ENCODE assay signal across 3 cellular contexts in genomic region chr19:1984360-1984759, GRCh38.
TF ChIP-seq lines count a peak whose summit lies in the region.

No MANE protein-coding gene starts in this region.

TF ChIP-seq in HepG2, 621 proteins besides CTCF, POLR2A, EP300 and RAD21:
- TF ChIP-seq ZNF121 (CRISPR knock-in tag; IDR thresholded peaks at IDR 0.05) (peak; percentile 78), ZNF20 (CRISPR knock-in tag; IDR thresholded peaks at IDR 0.05) (no peak), RBM22 (optimal IDR thresholded peaks at IDR 0.05; ENCODE audit: low read length) (no peak), HDAC2 (CRISPR knock-in tag; IDR thresholded peaks at IDR 0.05) (no peak)

TF ChIP-seq in GM23338, 12 proteins besides CTCF, POLR2A, EP300 and RAD21 (continues in another document):
- TF ChIP-seq, protein P1, sequence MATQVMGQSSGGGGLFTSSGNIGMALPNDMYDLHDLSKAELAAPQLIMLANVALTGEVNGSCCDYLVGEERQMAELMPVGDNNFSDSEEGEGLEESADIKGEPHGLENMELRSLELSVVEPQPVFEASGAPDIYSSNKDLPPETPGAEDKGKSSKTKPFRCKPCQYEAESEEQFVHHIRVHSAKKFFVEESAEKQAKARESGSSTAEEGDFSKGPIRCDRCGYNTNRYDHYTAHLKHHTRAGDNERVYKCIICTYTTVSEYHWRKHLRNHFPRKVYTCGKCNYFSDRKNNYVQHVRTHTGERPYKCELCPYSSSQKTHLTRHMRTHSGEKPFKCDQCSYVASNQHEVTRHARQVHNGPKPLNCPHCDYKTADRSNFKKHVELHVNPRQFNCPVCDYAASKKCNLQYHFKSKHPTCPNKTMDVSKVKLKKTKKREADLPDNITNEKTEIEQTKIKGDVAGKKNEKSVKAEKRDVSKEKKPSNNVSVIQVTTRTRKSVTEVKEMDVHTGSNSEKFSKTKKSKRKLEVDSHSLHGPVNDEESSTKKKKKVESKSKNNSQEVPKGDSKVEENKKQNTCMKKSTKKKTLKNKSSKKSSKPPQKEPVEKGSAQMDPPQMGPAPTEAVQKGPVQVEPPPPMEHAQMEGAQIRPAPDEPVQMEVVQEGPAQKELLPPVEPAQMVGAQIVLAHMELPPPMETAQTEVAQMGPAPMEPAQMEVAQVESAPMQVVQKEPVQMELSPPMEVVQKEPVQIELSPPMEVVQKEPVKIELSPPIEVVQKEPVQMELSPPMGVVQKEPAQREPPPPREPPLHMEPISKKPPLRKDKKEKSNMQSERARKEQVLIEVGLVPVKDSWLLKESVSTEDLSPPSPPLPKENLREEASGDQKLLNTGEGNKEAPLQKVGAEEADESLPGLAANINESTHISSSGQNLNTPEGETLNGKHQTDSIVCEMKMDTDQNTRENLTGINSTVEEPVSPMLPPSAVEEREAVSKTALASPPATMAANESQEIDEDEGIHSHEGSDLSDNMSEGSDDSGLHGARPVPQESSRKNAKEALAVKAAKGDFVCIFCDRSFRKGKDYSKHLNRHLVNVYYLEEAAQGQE (IDR thresholded peaks at IDR 0.05; ENCODE audit: unreplicated experiment) = no peak
- no peak for TF ChIP-seq NANOG (IDR thresholded peaks at IDR 0.05; ENCODE audit: borderline replicate concordance)
- TF ChIP-seq EZH2phosphoT487 (IDR thresholded peaks at IDR 0.05; ENCODE audit: unreplicated experiment) = no peak
- no peak for TF ChIP-seq ZNF114 (CRISPR knock-in tag; IDR thresholded peaks at IDR 0.05)
- no peak for TF ChIP-seq EZH2 (IDR thresholded peaks at IDR 0.05; ENCODE audit: low read depth, unreplicated experiment)
- TF ChIP-seq JUNB (IDR thresholded peaks at IDR 0.05; ENCODE audit: unreplicated experiment) = no peak
- TF ChIP-seq CREB1 (CRISPR knock-in tag; IDR thresholded peaks at IDR 0.05; ENCODE audit: low read depth) = no peak
- no peak for TF ChIP-seq STAT1 (IDR thresholded peaks at IDR 0.05; ENCODE audit: unreplicated experiment)
- TF ChIP-seq ZNF331 (CRISPR knock-in tag; IDR thresholded peaks at IDR 0.05; ENCODE audit: low read depth) = no peak
- TF ChIP-seq ZNF462 (CRISPR knock-in tag; IDR thresholded peaks at IDR 0.05) = no peak
- no peak for TF ChIP-seq ETS1 (IDR thresholded peaks at IDR 0.05)

TF ChIP-seq in WTC11, 78 proteins besides CTCF, POLR2A, EP300 and RAD21:
- TF ChIP-seq AFF4 (CRISPR knock-in tag; IDR thresholded peaks at IDR 0.05; ENCODE audit: borderline replicate concordance) (no peak), ZNF121 (CRISPR knock-in tag; IDR thresholded peaks at IDR 0.05) (peak; percentile 77), SMAD4 (CRISPR knock-in tag; IDR thresholded peaks at IDR 0.05) (no peak), TCF7 (CRISPR knock-in tag; IDR thresholded peaks at IDR 0.05; ENCODE audit: low read depth) (no peak)
